ENCODE assay signal across 1 cellular context in the genomic region with DNA sequence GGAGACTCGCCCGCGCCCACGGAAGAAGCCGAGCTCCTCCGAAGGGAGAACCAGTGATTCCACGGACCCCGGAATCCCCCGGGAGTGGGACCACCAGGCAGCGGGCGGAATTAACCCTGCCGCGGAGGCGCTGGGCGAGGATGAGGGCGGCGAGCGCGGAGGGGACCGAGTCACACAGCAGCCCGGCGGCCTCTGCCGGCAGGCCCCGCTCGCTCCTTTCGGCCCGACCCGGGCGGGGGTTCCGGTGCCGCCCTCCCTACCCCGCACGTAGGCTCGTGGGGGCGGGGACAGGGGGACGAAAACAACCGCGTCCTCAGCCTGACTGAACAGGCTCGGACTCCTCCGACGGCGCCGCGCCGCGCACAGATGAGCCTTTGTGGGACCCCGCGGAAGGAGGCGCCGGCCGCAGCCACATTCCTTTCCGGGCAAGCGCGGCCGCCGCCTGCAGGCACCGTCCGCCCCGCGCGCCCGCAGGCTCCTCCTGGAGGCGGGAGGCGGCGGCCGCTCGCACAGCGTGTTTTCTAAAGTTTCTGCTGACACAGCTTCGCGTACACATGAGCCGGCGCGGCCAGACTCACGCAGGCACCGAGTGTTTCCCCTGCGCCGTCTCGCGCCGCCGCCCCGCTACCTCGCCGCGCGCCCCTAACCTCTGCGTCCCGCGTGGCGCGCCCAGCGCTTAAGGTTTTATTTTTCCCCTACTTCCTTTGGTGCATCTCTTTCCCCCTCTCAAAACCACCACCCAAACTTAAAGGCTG.
TF ChIP-seq lines count a peak whose summit lies in the region.

No MANE protein-coding gene starts in this region.

TF ChIP-seq in K562, 482 proteins besides CTCF, POLR2A, EP300 and RAD21 (continued from another document and continues in another):
- TF ChIP-seq ZNF324 (CRISPR knock-in tag; IDR thresholded peaks at IDR 0.05): no peak
- no peak for TF ChIP-seq ZEB2 (IDR thresholded peaks at IDR 0.05)
- no peak for TF ChIP-seq SAFB2 (IDR thresholded peaks at IDR 0.05; ENCODE audit: borderline replicate concordance, low read depth, low read length, severe bottlenecking)
- TF ChIP-seq ZC3H8 (IDR thresholded peaks at IDR 0.05): no peak
- no peak for TF ChIP-seq CCAR2 (IDR thresholded peaks at IDR 0.05; ENCODE audit: low read depth, low read length)
- TF ChIP-seq MXD1 (CRISPR knock-in tag; IDR thresholded peaks at IDR 0.05; ENCODE audit: borderline replicate concordance, poor library complexity, severe bottlenecking): no peak
- TF ChIP-seq SIX5 (IDR thresholded peaks at IDR 0.05; ENCODE audit: borderline replicate concordance in 1 of 2, insufficient read depth in 1 of 2, low read depth in 1 of 2, low read length in 2 of 2): no peak
- peak; percentile 96 for TF ChIP-seq CTBP1 (IDR thresholded peaks at IDR 0.05; ENCODE audit: borderline replicate concordance)
- peak; percentile 91 for TF ChIP-seq POLR2H (tag; IDR thresholded peaks at IDR 0.05; ENCODE audit: low read depth)
- TF ChIP-seq, protein P1, sequence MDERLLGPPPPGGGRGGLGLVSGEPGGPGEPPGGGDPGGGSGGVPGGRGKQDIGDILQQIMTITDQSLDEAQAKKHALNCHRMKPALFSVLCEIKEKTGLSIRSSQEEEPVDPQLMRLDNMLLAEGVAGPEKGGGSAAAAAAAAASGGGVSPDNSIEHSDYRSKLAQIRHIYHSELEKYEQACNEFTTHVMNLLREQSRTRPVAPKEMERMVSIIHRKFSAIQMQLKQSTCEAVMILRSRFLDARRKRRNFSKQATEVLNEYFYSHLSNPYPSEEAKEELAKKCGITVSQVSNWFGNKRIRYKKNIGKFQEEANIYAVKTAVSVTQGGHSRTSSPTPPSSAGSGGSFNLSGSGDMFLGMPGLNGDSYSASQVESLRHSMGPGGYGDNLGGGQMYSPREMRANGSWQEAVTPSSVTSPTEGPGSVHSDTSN (CRISPR knock-in tag; IDR thresholded peaks at IDR 0.05; ENCODE audit: low read depth): no peak
- TF ChIP-seq, protein P1 (tag; conservative IDR thresholded peaks at IDR 0.05; ENCODE audit: low read depth): no peak
- no peak for TF ChIP-seq ZNF551 (CRISPR knock-in tag; IDR thresholded peaks at IDR 0.05)
- peak; percentile 95 for TF ChIP-seq TAF1 (IDR thresholded peaks at IDR 0.05; ENCODE audit: control insufficient read depth, extremely low read depth, insufficient read depth, low read length, severe bottlenecking)
- no peak for TF ChIP-seq EZH2 (IDR thresholded peaks at IDR 0.05; ENCODE audit: borderline replicate concordance, low read depth, low read length)
- TF ChIP-seq GATAD2A (IDR thresholded peaks at IDR 0.05): no peak; the same call in 1 of the 2 replicates
- peak; percentile 51; the same call in 1 of the 2 replicates for TF ChIP-seq ZNF274 (IDR thresholded peaks at IDR 0.05; ENCODE audit: borderline replicate concordance, low read depth, low read length)
- no peak for TF ChIP-seq FOXJ2 (tag; IDR thresholded peaks at IDR 0.05)
- peak; percentile 92; the same call in 1 of the 2 replicates for TF ChIP-seq MTA3 (IDR thresholded peaks at IDR 0.05; ENCODE audit: borderline replicate concordance)
- peak; percentile 46; the same call in 1 of the 2 replicates for TF ChIP-seq SOX6 (IDR thresholded peaks at IDR 0.05)
- TF ChIP-seq RFX1 (IDR thresholded peaks at IDR 0.05): no peak
- TF ChIP-seq RBM15 (IDR thresholded peaks at IDR 0.05; ENCODE audit: insufficient read depth, low read length): no peak
- TF ChIP-seq, protein P2, sequence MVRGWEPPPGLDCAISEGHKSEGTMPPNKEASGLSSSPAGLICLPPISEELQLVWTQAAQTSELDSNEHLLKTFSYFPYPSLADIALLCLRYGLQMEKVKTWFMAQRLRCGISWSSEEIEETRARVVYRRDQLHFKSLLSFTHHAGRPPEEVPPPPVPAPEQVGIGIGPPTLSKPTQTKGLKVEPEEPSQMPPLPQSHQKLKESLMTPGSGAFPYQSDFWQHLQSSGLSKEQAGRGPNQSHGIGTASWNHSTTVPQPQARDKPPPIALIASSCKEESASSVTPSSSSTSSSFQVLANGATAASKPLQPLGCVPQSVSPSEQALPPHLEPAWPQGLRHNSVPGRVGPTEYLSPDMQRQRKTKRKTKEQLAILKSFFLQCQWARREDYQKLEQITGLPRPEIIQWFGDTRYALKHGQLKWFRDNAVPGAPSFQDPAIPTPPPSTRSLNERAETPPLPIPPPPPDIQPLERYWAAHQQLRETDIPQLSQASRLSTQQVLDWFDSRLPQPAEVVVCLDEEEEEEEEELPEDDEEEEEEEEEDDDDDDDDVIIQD (CRISPR knock-in tag; IDR thresholded peaks at IDR 0.05): no peak
- peak; percentile 91 for TF ChIP-seq RBM22 (IDR thresholded peaks at IDR 0.05; ENCODE audit: low read depth, low read length, poor library complexity, severe bottlenecking)
- TF ChIP-seq NR4A1 (CRISPR knock-in tag; IDR thresholded peaks at IDR 0.05): no peak
- peak; percentile 66; the same call in 1 of the 2 replicates for TF ChIP-seq NR4A1 (tag; IDR thresholded peaks at IDR 0.05)
- no peak; the same call in 1 of the 2 replicates for TF ChIP-seq ZNF57 (CRISPR knock-in tag; IDR thresholded peaks at IDR 0.05)
- TF ChIP-seq, protein P3, sequence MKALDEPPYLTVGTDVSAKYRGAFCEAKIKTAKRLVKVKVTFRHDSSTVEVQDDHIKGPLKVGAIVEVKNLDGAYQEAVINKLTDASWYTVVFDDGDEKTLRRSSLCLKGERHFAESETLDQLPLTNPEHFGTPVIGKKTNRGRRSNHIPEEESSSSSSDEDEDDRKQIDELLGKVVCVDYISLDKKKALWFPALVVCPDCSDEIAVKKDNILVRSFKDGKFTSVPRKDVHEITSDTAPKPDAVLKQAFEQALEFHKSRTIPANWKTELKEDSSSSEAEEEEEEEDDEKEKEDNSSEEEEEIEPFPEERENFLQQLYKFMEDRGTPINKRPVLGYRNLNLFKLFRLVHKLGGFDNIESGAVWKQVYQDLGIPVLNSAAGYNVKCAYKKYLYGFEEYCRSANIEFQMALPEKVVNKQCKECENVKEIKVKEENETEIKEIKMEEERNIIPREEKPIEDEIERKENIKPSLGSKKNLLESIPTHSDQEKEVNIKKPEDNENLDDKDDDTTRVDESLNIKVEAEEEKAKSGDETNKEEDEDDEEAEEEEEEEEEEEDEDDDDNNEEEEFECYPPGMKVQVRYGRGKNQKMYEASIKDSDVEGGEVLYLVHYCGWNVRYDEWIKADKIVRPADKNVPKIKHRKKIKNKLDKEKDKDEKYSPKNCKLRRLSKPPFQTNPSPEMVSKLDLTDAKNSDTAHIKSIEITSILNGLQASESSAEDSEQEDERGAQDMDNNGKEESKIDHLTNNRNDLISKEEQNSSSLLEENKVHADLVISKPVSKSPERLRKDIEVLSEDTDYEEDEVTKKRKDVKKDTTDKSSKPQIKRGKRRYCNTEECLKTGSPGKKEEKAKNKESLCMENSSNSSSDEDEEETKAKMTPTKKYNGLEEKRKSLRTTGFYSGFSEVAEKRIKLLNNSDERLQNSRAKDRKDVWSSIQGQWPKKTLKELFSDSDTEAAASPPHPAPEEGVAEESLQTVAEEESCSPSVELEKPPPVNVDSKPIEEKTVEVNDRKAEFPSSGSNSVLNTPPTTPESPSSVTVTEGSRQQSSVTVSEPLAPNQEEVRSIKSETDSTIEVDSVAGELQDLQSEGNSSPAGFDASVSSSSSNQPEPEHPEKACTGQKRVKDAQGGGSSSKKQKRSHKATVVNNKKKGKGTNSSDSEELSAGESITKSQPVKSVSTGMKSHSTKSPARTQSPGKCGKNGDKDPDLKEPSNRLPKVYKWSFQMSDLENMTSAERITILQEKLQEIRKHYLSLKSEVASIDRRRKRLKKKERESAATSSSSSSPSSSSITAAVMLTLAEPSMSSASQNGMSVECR (CRISPR knock-in tag; IDR thresholded peaks at IDR 0.05): peak; percentile 79; the same call in 1 of the 2 replicates
- 0 out of 2 replicates have a peak, but pooled peaks have one; percentile 47 for TF ChIP-seq SMARCE1 (IDR thresholded peaks at IDR 0.05)
- peak; percentile 48 to 78 for TF ChIP-seq E2F6 (IDR thresholded peaks at IDR 0.05; ENCODE audit: borderline replicate concordance in 1 of 2, extremely low read depth in 1 of 2, insufficient read depth in 1 of 2, insufficient read length in 1 of 2, low read depth in 1 of 2, low read length in 1 of 2, poor library complexity in 1 of 2, severe bottlenecking in 1 of 2)
- no peak for TF ChIP-seq TCFL5 (CRISPR knock-in tag; conservative IDR thresholded peaks at IDR 0.05)
- TF ChIP-seq BRD4 (IDR thresholded peaks at IDR 0.05): peak; percentile 55; the same call in 1 of the 2 replicates
- no peak for TF ChIP-seq ZFPM2 (CRISPR knock-in tag; IDR thresholded peaks at IDR 0.05)
- TF ChIP-seq EHMT2 (IDR thresholded peaks at IDR 0.05): no peak
- no peak for TF ChIP-seq HDGF (IDR thresholded peaks at IDR 0.05)
- no peak for TF ChIP-seq BRCA1 (IDR thresholded peaks at IDR 0.05)
- no peak for TF ChIP-seq BRCA1 (CRISPR knock-in tag; IDR thresholded peaks at IDR 0.05)
- TF ChIP-seq ZNF184 (CRISPR knock-in tag; IDR thresholded peaks at IDR 0.05): no peak; the same call in 1 of the 2 replicates
- TF ChIP-seq ZNF586 (CRISPR knock-in tag; conservative IDR thresholded peaks at IDR 0.05): no peak
- TF ChIP-seq NFRKB (IDR thresholded peaks at IDR 0.05; ENCODE audit: low read depth): peak; percentile 36; the same call in 1 of the 2 replicates
- TF ChIP-seq NEUROD1 (IDR thresholded peaks at IDR 0.05; ENCODE audit: borderline replicate concordance, low read depth, low read length, partially characterized antibody): no peak
- TF ChIP-seq ZBTB8A (IDR thresholded peaks at IDR 0.05; ENCODE audit: partially characterized antibody): no peak
- TF ChIP-seq ATF4 (CRISPR knock-in tag; IDR thresholded peaks at IDR 0.05): 0 out of 2 replicates have a peak, but pooled peaks have one; percentile 13
- no peak for TF ChIP-seq ZNF146 (CRISPR knock-in tag; IDR thresholded peaks at IDR 0.05; ENCODE audit: unreplicated experiment)
- TF ChIP-seq KHSRP (IDR thresholded peaks at IDR 0.05): no peak
- TF ChIP-seq CREB1 (IDR thresholded peaks at IDR 0.05): peak; percentile 85
- peak; percentile 61 for TF ChIP-seq CREB1 (CRISPR knock-in tag; IDR thresholded peaks at IDR 0.05)
- TF ChIP-seq ZNF3 (CRISPR knock-in tag; IDR thresholded peaks at IDR 0.05): no peak
- TF ChIP-seq PURB (CRISPR knock-in tag; IDR thresholded peaks at IDR 0.05; ENCODE audit: low read depth): no peak
- peak; percentile 52 for TF ChIP-seq ZBTB1 (CRISPR knock-in tag; IDR thresholded peaks at IDR 0.05; ENCODE audit: borderline replicate concordance, low read depth)
- TF ChIP-seq NR1H2 (CRISPR knock-in tag; IDR thresholded peaks at IDR 0.05): no peak
- TF ChIP-seq RCOR1 (IDR thresholded peaks at IDR 0.05; ENCODE audit: borderline replicate concordance in 1 of 2, low read depth in 2 of 2, low read length in 2 of 2): no peak; a peak in 1 of 4 replicates
- TF ChIP-seq, protein P4, sequence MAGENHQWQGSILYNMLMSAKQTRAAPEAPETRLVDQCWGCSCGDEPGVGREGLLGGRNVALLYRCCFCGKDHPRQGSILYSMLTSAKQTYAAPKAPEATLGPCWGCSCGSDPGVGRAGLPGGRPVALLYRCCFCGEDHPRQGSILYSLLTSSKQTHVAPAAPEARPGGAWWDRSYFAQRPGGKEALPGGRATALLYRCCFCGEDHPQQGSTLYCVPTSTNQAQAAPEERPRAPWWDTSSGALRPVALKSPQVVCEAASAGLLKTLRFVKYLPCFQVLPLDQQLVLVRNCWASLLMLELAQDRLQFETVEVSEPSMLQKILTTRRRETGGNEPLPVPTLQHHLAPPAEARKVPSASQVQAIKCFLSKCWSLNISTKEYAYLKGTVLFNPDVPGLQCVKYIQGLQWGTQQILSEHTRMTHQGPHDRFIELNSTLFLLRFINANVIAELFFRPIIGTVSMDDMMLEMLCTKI (IDR thresholded peaks at IDR 0.05; ENCODE audit: partially characterized antibody): no peak
- no peak for TF ChIP-seq PTTG1 (tag; IDR thresholded peaks at IDR 0.05; ENCODE audit: low read depth)
- no peak for TF ChIP-seq ADNP (tag; IDR thresholded peaks at IDR 0.05)
- no peak for TF ChIP-seq ZNF436 (CRISPR knock-in tag; IDR thresholded peaks at IDR 0.05)
- TF ChIP-seq FIP1L1 (IDR thresholded peaks at IDR 0.05; ENCODE audit: low read depth, low read length, poor library complexity, severe bottlenecking): peak; percentile 86
- TF ChIP-seq TRIM28 (IDR thresholded peaks at IDR 0.05): no peak; the same call in 1 of the 2 replicates
- no peak for TF ChIP-seq SP2 (IDR thresholded peaks at IDR 0.05; ENCODE audit: extremely low read depth, low read depth, low read length, poor library complexity, severe bottlenecking)
